In genomic region chr9:34524349-34524748, GRCh38 we compare ENCODE assay signal across 21 cellular contexts. TPM values are rescaled to one million over a fixed set of nuclear protein-coding genes. Genes with fewer than 3 reads are reported as not detected.
"Had no signal": no experiment of that assay in that cellular context is flagged by ENCODE, and none has a peak within 500 bp of the region (broad histone marks: within the 10 kb centered on the region; RNA-seq: fewer than 3 reads in every experiment).

No MANE protein-coding gene starts in this region.

- H3K9me3 ChIP-seq: SK-N-SH had no signal

- H3K9me3 Mint-ChIP-seq: activated CD8-positive, alpha-beta T cell treated with anti-CD3 and anti-CD28 coated beads for 36 hours; activated T-helper 2 cell treated with anti-CD3 and anti-CD28 coated beads, Interferon-gamma antibody, Interleukin-2, Interleukin-4, amounts not matched to agents 10 μg/mL and 5 μg/mL and 100 μg/mL, durations not matched to agents 14 hours and 24 hours and 36 hours; central memory CD8-positive, alpha-beta T cell had no signal

- H3K36me3 Mint-ChIP-seq: IgD-negative memory B cell had no signal

- DNase-seq: activated CD4-positive, alpha-beta T cell treated with anti-CD3 and anti-CD28 coated beads for 4 hours; activated CD8-positive, alpha-beta T cell treated with anti-CD3 and anti-CD28 coated beads for 36 hours; activated gamma-delta T cell treated with Interleukin-2 at 50 U/mL for 16 hours; activated naive CD4-positive, alpha-beta T cell treated with anti-CD3 and anti-CD28 coated beads, Interleukin-2, amount 50 U/mL, for 16 hours; aorta; KG1; NCI-H1092; NCI-H1417; NCI-H1930; NCI-H2171; NCI-H2227 treated with DMSO at 0.1 percent for 48 hours; NCI-H446 treated with DMSO at 0.1 percent for 48 hours; NCI-H526; NCI-H82; SK-N-SH; T-helper 1 cell had no signal

- ATAC-seq: activated CD4-positive, CD25-positive, alpha-beta regulatory T cell treated with anti-CD3 and anti-CD28 coated beads, Interleukin-2, amount 50 U/mL, for 24 hours; activated CD8-positive, alpha-beta T cell treated with anti-CD3 and anti-CD28 coated beads for 36 hours had no signal

- H3K4me3 Mint-ChIP-seq: activated CD8-positive, alpha-beta T cell treated with anti-CD3 and anti-CD28 coated beads for 36 hours had no signal

- H3K27ac Mint-ChIP-seq: activated CD8-positive, alpha-beta T cell treated with anti-CD3 and anti-CD28 coated beads for 36 hours; activated T-helper 2 cell treated with anti-CD3 and anti-CD28 coated beads, Interferon-gamma antibody, Interleukin-2, Interleukin-4, amounts not matched to agents 10 μg/mL and 5 μg/mL and 100 μg/mL, durations not matched to agents 14 hours and 24 hours and 36 hours had no signal

RNA-seq across cellular contexts. Expression of gene ENHO, which starts 1.6 kb away (rescaled TPM):
- total RNA-seq: activated CD8-positive, alpha-beta T cell treated with anti-CD3 and anti-CD28 coated beads for 36 hours; activated T-helper 2 cell treated with anti-CD3 and anti-CD28 coated beads, Interferon-gamma antibody, Interleukin-2, Interleukin-4, amounts not matched to agents 10 μg/mL and 5 μg/mL and 100 μg/mL, durations not matched to agents 14 hours and 24 hours and 36 hours; aorta; bronchial epithelial cell had no signal
